Comparison of ENCODE assay signal across 33 cellular contexts in genomic region chr16:26705346-26705745, GRCh38.
"Had no signal": no experiment of that assay in that cellular context is flagged by ENCODE, and none has a peak within 500 bp of the region (broad histone marks: within the 10 kb centered on the region; RNA-seq: fewer than 3 reads in every experiment).

No MANE protein-coding gene starts in this region.

- H3K36me3 Mint-ChIP-seq: activated CD4-positive, alpha-beta memory T cell treated with anti-CD3 and anti-CD28 coated beads for 36 hours; activated CD8-positive, alpha-beta memory T cell treated with anti-CD3 and anti-CD28 coated beads, Interleukin-2, amount 10 ng/mL, durations not matched to agents 7 days and 5 days; activated naive CD8-positive, alpha-beta T cell treated with anti-CD3 and anti-CD28 coated beads for 36 hours had no signal

- ATAC-seq: activated CD8-positive, alpha-beta memory T cell treated with anti-CD3 and anti-CD28 coated beads, Interleukin-2, amount 10 ng/mL, durations not matched to agents 7 days and 5 days; activated T-cell treated with anti-CD3 and anti-CD28 coated beads, Interleukin-2, amount 50 U/mL, for 72 hours; activated T-helper 17 cell treated with anti-CD3 and anti-CD28 coated beads, Interleukin-2, amount 50 U/mL, for 72 hours; K562; Panc1 had no signal

- H3K9me3 ChIP-seq: colonic mucosa, SJCRH30 had no signal

- FAIRE-seq: K562 had no signal

- H3K27ac Mint-ChIP-seq: activated B cell treated with CpG ODN at 0.5 μM for 24 hours; activated CD4-positive, alpha-beta memory T cell treated with anti-CD3 and anti-CD28 coated beads for 36 hours; activated CD8-positive, alpha-beta memory T cell treated with anti-CD3 and anti-CD28 coated beads, Interleukin-2, amount 10 ng/mL, durations not matched to agents 7 days and 5 days; activated naive CD8-positive, alpha-beta T cell treated with anti-CD3 and anti-CD28 coated beads for 36 hours; activated T-cell treated with anti-CD3 and anti-CD28 coated beads, Interleukin-2, amount 50 U/mL, for 72 hours; activated T-helper 17 cell treated with anti-CD3 and anti-CD28 coated beads, Interleukin-2, amount 50 U/mL, for 72 hours; T-helper 1 cell treated with Interleukin-12 subunit alpha and Interleukin-12 subunit beta and Interleukin-4 antibody, amounts not matched to agents 30 μg/mL and 1 μg/mL, for 36 hours had no signal

- DNase-seq: activated B cell treated with CpG ODN at 0.5 μM for 24 hours; activated CD4-positive, alpha-beta memory T cell treated with anti-CD3 and anti-CD28 coated beads for 36 hours; activated CD4-positive, alpha-beta T cell treated with anti-CD3 and anti-CD28 coated beads for 4 hours; activated CD4-positive, alpha-beta T cell treated with anti-CD3 and anti-CD28 coated beads, Interleukin-2, amount 50 U/mL, for 1 hour; activated CD4-positive, CD25-positive, alpha-beta regulatory T cell treated with anti-CD3 and anti-CD28 coated beads, Interleukin-2, amount 50 U/mL, for 72 hours; activated CD8-positive, alpha-beta memory T cell treated with anti-CD3 and anti-CD28 coated beads for 24 hours; activated CD8-positive, alpha-beta memory T cell treated with anti-CD3 and anti-CD28 coated beads, Interleukin-2, amount 10 ng/mL, durations not matched to agents 7 days and 5 days; activated CD8-positive, alpha-beta memory T cell treated with anti-CD3 and anti-CD28 coated beads, Interleukin-2, amount 50 U/mL, for 48 hours; activated effector memory CD4-positive, alpha-beta T cell treated with anti-CD3 and anti-CD28 coated beads, Interleukin-2, amount 50 U/mL, for 16 hours; activated naive CD4-positive, alpha-beta T cell; activated naive CD4-positive, alpha-beta T cell treated with anti-CD3 and anti-CD28 coated beads, Interleukin-2, amount 50 U/mL, for 16 hours; activated naive CD8-positive, alpha-beta T cell treated with anti-CD3 and anti-CD28 coated beads for 36 hours; activated T-cell treated with anti-CD3 and anti-CD28 coated beads, Interleukin-2, amount 50 U/mL, for 72 hours; amniotic stem cell; aorta; brain microvascular endothelial cell; colonic mucosa; Karpas-422; NCI-H1092; NCI-H146; NCI-H187; NCI-H2029 treated with DMSO at 0.1 percent for 48 hours; NCI-H345; NCI-H524 treated with DMSO at 0.1 percent for 48 hours; SHP77; SJCRH30 had no signal

- H3K27ac ChIP-seq: brain microvascular endothelial cell, colonic mucosa, SJCRH30, SK-N-MC, VCaP had no signal

- H3K36me3 ChIP-seq: brain microvascular endothelial cell, colonic mucosa, SJCRH30 had no signal

- H3K4me3 ChIP-seq: colonic mucosa, K562, SJCRH30, SK-N-MC had no signal

- H3K4me3 Mint-ChIP-seq: activated B cell treated with CpG ODN at 0.5 μM for 24 hours; activated CD4-positive, alpha-beta memory T cell treated with anti-CD3 and anti-CD28 coated beads for 36 hours; activated CD8-positive, alpha-beta memory T cell treated with anti-CD3 and anti-CD28 coated beads, Interleukin-2, amount 10 ng/mL, durations not matched to agents 7 days and 5 days; activated naive CD8-positive, alpha-beta T cell treated with anti-CD3 and anti-CD28 coated beads for 36 hours; activated T-cell treated with anti-CD3 and anti-CD28 coated beads, Interleukin-2, amount 50 U/mL, for 72 hours; activated T-helper 17 cell treated with anti-CD3 and anti-CD28 coated beads, Interleukin-2, amount 50 U/mL, for 72 hours; central memory CD8-positive, alpha-beta T cell; T-helper 1 cell treated with Interleukin-12 subunit alpha and Interleukin-12 subunit beta and Interleukin-4 antibody, amounts not matched to agents 30 μg/mL and 1 μg/mL, for 36 hours had no signal

- H3K9me3 Mint-ChIP-seq: activated T-helper 17 cell treated with anti-CD3 and anti-CD28 coated beads, Interleukin-2, amount 50 U/mL, for 72 hours; central memory CD8-positive, alpha-beta T cell had no signal

- H3K4me1 Mint-ChIP-seq: activated CD8-positive, alpha-beta memory T cell treated with anti-CD3 and anti-CD28 coated beads, Interleukin-2, amount 10 ng/mL, durations not matched to agents 7 days and 5 days; activated naive CD8-positive, alpha-beta T cell treated with anti-CD3 and anti-CD28 coated beads for 36 hours; activated T-helper 17 cell treated with anti-CD3 and anti-CD28 coated beads, Interleukin-2, amount 50 U/mL, for 72 hours; central memory CD8-positive, alpha-beta T cell had no signal

- H3K27me3 ChIP-seq: brain microvascular endothelial cell, colonic mucosa, SJCRH30 had no signal

- H3K4me1 ChIP-seq: colonic mucosa, SJCRH30 had no signal
